Comparison of ENCODE assay signal across 10 cellular contexts in the genomic region with DNA sequence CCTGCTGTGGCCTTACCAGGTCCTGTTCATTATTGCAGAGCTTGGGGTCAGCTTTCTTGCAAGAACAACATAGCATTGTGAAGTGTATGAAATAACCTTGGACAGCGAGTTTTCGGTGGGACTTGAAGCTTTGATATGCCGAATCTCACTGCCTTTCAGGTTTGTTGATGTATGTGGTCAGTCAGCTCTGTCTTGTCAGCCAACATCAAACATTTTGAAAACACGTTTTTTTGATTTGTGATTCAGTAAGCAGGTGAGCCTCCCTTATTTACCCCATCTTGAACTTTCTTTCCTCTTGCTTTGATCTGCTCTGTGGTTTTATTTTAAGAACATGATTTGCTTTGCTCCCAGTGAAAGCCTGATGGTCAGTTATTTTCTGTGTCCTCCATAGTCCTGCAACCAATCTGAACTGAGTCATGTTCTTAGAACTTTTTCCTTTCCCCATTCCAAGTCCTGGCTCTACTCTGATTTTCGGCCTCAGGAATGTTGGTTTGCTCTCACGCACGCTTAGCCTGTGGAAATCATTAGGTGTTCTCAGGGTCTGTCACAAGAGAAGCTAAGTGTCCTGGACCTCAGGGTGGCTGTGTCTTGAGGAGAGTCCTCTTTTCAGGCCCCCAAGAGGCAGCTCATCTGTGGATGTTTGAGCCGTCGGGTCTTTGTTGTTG. TPM values are rescaled to one million over a fixed set of nuclear protein-coding genes. Genes with fewer than 3 reads are reported as not detected.
DNase-seq lines count a peak whose midpoint lies in the region; ATAC-seq lines count a peak whose summit lies in the region.
"Had no signal": no experiment of that assay in that cellular context is flagged by ENCODE, and none has a peak within 500 bp of the region (broad histone marks: within the 10 kb centered on the region; RNA-seq: fewer than 3 reads in every experiment).

No MANE protein-coding gene starts in this region.

- DNase-seq in adipocyte (ENCODE audit: low read depth): peak; percentile 94
- no peak for DNase-seq in left ventricle myocardium superior
- peak; percentile 57 for DNase-seq in renal cortical epithelial cell (ENCODE audit: low read depth)
- DNase-seq in DMS114 treated with DMSO at 0.1 percent for 48 hours (lab: John Stamatoyannopoulos, UW; ENCODE audit: unreplicated experiment): no peak
- no peak for DNase-seq in HK-2 (ENCODE audit: unreplicated experiment)
- no peak for DNase-seq in retina
- DNase-seq: cerebellar nuclear complex, NCI-H2081 treated with DMSO at 0.1 percent for 48 hours had no signal

- H3K9ac ChIP-seq in BLaER1 treated with 17β-estradiol and CSF1 and Interleukin-3, amounts not matched to agents 10 nM and 100 nM: peak overlapping the region in 2 of 11 experiments; percentile 20 to 63; a peak in 3 of 22 replicates
- peak overlapping the region; percentile 79 for H3K9ac ChIP-seq in adipocyte (ENCODE audit: low read length)

- peak overlapping the region in 9 of 11 experiments; percentile 20 to 81 (median 51); a peak in 17 of 22 replicates for H3K4me2 ChIP-seq in BLaER1 treated with 17β-estradiol and CSF1 and Interleukin-3, amounts not matched to agents 10 nM and 100 nM

- H3K27ac ChIP-seq in BLaER1 treated with 17β-estradiol and CSF1 and Interleukin-3, amounts not matched to agents 10 nM and 100 nM: peak overlapping the region in 2 of 11 experiments; percentile 30 to 45; a peak in 2 of 22 replicates

- H3K4me3 ChIP-seq in BLaER1 treated with 17β-estradiol and CSF1 and Interleukin-3, amounts not matched to agents 10 nM and 100 nM: no peak overlapping the region
- H3K4me3 ChIP-seq in adipocyte (ENCODE audit: low read length): peak overlapping the region; percentile 70

- peaks cover 0 to 60% (median 8%) of the 10 kb centered on the region in 11 experiments; a peak in 11 of 22 replicates for H3K36me3 ChIP-seq in BLaER1 treated with 17β-estradiol and CSF1 and Interleukin-3, amounts not matched to agents 10 nM and 100 nM
- peaks cover 5% of the 10 kb centered on the region for H3K36me3 ChIP-seq in adipocyte (ENCODE audit: control insufficient read depth, insufficient read depth, low read length, severe bottlenecking)

- H3K4me1 ChIP-seq in BLaER1 treated with 17β-estradiol and CSF1 and Interleukin-3, amounts not matched to agents 10 nM and 100 nM: peaks cover 15 to 92% (median 21%) of the 10 kb centered on the region in 10 experiments
- peaks cover 52% of the 10 kb centered on the region for H3K4me1 ChIP-seq in adipocyte (ENCODE audit: control insufficient read depth, insufficient read depth, low read length)

- ATAC-seq in left ventricle myocardium superior (peak; percentile 60), GM19452 (IDR thresholded peaks at IDR 0.05; ENCODE audit: unreplicated experiment) (no peak)

- H3K27me3 ChIP-seq in BLaER1 treated with 17β-estradiol and CSF1 and Interleukin-3, amounts not matched to agents 10 nM and 100 nM: no peaks in the 10 kb centered on the region
- H3K27me3 ChIP-seq in adipocyte (replicated peaks; ENCODE audit: control insufficient read depth, insufficient read depth, low read length): no peaks in the 10 kb centered on the region

- H4K20me1 ChIP-seq in BLaER1 treated with 17β-estradiol and CSF1 and Interleukin-3, amounts not matched to agents 10 nM and 100 nM: peaks cover 0 to 82% (median 29%) of the 10 kb centered on the region in 11 experiments; a peak in 18 of 22 replicates

- no peaks in the 10 kb centered on the region for H3K9me3 ChIP-seq in BLaER1 treated with 17β-estradiol and CSF1 and Interleukin-3, amounts not matched to agents 10 nM and 100 nM (replicated peaks in 1 of 11)
- H3K9me3 ChIP-seq in adipocyte (ENCODE audit: control insufficient read depth, low read length): no peaks in the 10 kb centered on the region

- intact Hi-C loops in left ventricle myocardium superior (cut with micrococcal nuclease): no loop called here

RNA-seq across cellular contexts. Expression of a gene that starts 8.7 kb away (rescaled TPM):
- total RNA-seq in left ventricle myocardium superior: 22.4 TPM
- 45.0 and 79.7 TPM in 2 replicates for total RNA-seq in renal cortical epithelial cell

RNA-seq across cellular contexts. Expression of a gene that starts 38.0 kb away (rescaled TPM):
- total RNA-seq in left ventricle myocardium superior (1.5 TPM), renal cortical epithelial cell (5.1 and 5.6 TPM in 2 replicates)

RNA-seq across cellular contexts. Expression of a gene that starts 38.2 kb away (rescaled TPM):
- 13.6 TPM for total RNA-seq in left ventricle myocardium superior
- total RNA-seq in renal cortical epithelial cell: 7.8 and 9.7 TPM in 2 replicates

Comparison
In these comparisons a context has a peak if more than half of its experiments do, and no peak if none do; other contexts are left out.
1. DNase-seq: peak in adipocyte (single experiment) and renal cortical epithelial cell (single experiment); none in left ventricle myocardium superior (single experiment), DMS114 treated with DMSO at 0.1 percent for 48 hours (single experiment), HK-2 (single experiment) and retina (single experiment).